ENCODE assay signal across 34 cellular contexts in genomic region chr20:49725694-49726093, GRCh38. TPM values are rescaled to one million over a fixed set of nuclear protein-coding genes. Genes with fewer than 3 reads are reported as not detected.
DNase-seq lines count a peak whose midpoint lies in the region; ATAC-seq, FAIRE-seq and TF ChIP-seq lines count a peak whose summit lies in the region.
"Had no signal": no experiment of that assay in that cellular context is flagged by ENCODE, and none has a peak within 500 bp of the region (broad histone marks: within the 10 kb centered on the region; RNA-seq: fewer than 3 reads in every experiment).

No MANE protein-coding gene starts in this region.

- no peak for TF ChIP-seq POLR2A in K562 (conservative IDR thresholded peaks at IDR 0.05)
- TF ChIP-seq POLR2A in upper lobe of left lung (IDR thresholded peaks at IDR 0.05): no peak

- H4K20me1 ChIP-seq in K562 (replicated peaks; ENCODE audit: control insufficient read depth, insufficient read depth, low read length): no peaks in the 10 kb centered on the region

- ATAC-seq in K562 (peak; percentile 67), lower lobe of right lung (no peak), upper lobe of left lung (ENCODE audit: low FRiP score in 2 of 2) (no peak), GM21619 (IDR thresholded peaks at IDR 0.05; ENCODE audit: unreplicated experiment) (no peak)
- ATAC-seq: activated CD8-positive, alpha-beta memory T cell treated with anti-CD3 and anti-CD28 coated beads, Interleukin-2, amount 10 ng/mL, durations not matched to agents 7 days and 5 days; activated T-cell treated with anti-CD3 and anti-CD28 coated beads, Interleukin-2, amount 50 U/mL, for 4 hours; foreskin keratinocyte; Panc1; SK-N-SH treated with all-trans-retinoic acid at 6 μM for 48 hours had no signal

- in situ Hi-C loops in K562 (cut with MboI): no loop called here

- H3K27me3 ChIP-seq in K562 (ENCODE audit: control insufficient read depth in 2 of 2, insufficient read depth in 2 of 2, low read length in 2 of 2) (no peaks in the 10 kb centered on the region), lower lobe of right lung (ENCODE audit: low read depth) (no peaks in the 10 kb centered on the region), upper lobe of left lung (no peaks in the 10 kb centered on the region)
- H3K27me3 ChIP-seq: esophagus muscularis mucosa, foreskin keratinocyte, neural progenitor cell, right atrium auricular region had no signal

- intact Hi-C loops in K562 (cut with micrococcal nuclease) (no loop called here), lower lobe of right lung (cut with DNase I) (no loop called here)

- no TSS peak for BruUV-seq in K562 (replicated peaks; lab: Mats Ljungman, UMichigan)

- H3K9me3 ChIP-seq in K562 (replicated peaks; ENCODE audit: control insufficient read depth, insufficient read depth, low read depth, low read length) (no peaks in the 10 kb centered on the region), lower lobe of right lung (no peaks in the 10 kb centered on the region), upper lobe of left lung (no peaks in the 10 kb centered on the region)
- H3K9me3 ChIP-seq: esophagus muscularis mucosa, right atrium auricular region had no signal

- no peak overlapping the region for H3K27ac ChIP-seq in K562 (ENCODE audit: extremely low read depth, low read depth, low read length)
- H3K27ac ChIP-seq in lower lobe of right lung: peak overlapping the region; percentile 69
- peak overlapping the region in 3 of 4 donors; percentile 54 to 81 (median 68) for H3K27ac ChIP-seq in upper lobe of left lung
- H3K27ac ChIP-seq: 22Rv1, foreskin keratinocyte, neural progenitor cell had no signal

- H3K9me1 ChIP-seq in K562 (ENCODE audit: control insufficient read depth, insufficient read depth, low read length): no peaks in the 10 kb centered on the region

- H3K4me3 ChIP-seq in K562: no peak overlapping the region
- H3K4me3 ChIP-seq in lower lobe of right lung: no peak overlapping the region
- H3K4me3 ChIP-seq in upper lobe of left lung: no peak overlapping the region
- H3K4me3 ChIP-seq: esophagus muscularis mucosa, neural progenitor cell, right atrium auricular region had no signal

- CTCF ChIA-PET in K562 (lab: Yijun Ruan, JAX; ENCODE audit: low intra/inter-chr PET ratio): interaction anchor here (0.6 kb wide), 1 partner anchor 13 kb away, joined by 6 read pairs; no protein-coding TSS in a partner anchor

- WGBS in K562 (ENCODE audit: insufficient coverage, low coverage, missing lambda C conversion rate): 31% methylated on average over 2 of the region's 2 CpGs
- 83 to 90% methylated on average over 2 of the region's 2 CpGs for WGBS in upper lobe of left lung, 2 donors

- H3K4me1 ChIP-seq in K562 (replicated peaks in 1 of 2; ENCODE audit: control insufficient read depth in 2 of 2, insufficient read depth in 2 of 2, low read length in 2 of 2): peaks cover 0 to 7% of the 10 kb centered on the region in 2 experiments; a peak in 3 of 5 replicates
- H3K4me1 ChIP-seq in lower lobe of right lung: peaks cover 24% of the 10 kb centered on the region
- H3K4me1 ChIP-seq in upper lobe of left lung: peaks cover 18 to 28% (median 18%) of the 10 kb centered on the region in 4 donors
- H3K4me1 ChIP-seq: foreskin keratinocyte, neural progenitor cell had no signal

- H3K79me2 ChIP-seq in K562 (ENCODE audit: control insufficient read depth, insufficient read depth, low read length): no peaks in the 10 kb centered on the region

- TF ChIP-seq CTCF in K562 (IDR thresholded peaks at IDR 0.05 in 2 of 3, conservative IDR thresholded peaks at IDR 0.05 in 1 of 3; ENCODE audit: insufficient read depth in 2 of 3, low read depth in 1 of 3, low read length in 3 of 3) (no peak), lower lobe of right lung (IDR thresholded peaks at IDR 0.05) (no peak), upper lobe of left lung (IDR thresholded peaks at IDR 0.05) (no peak)

- POLR2A ChIA-PET in K562 (lab: Yijun Ruan, JAX): no interaction called here

- TF ChIP-seq RAD21 in K562 (CRISPR knock-in tag; conservative IDR thresholded peaks at IDR 0.05 in 1 of 2, IDR thresholded peaks at IDR 0.05 in 1 of 2): no peak

- no peak for TF ChIP-seq EP300 in K562 (IDR thresholded peaks at IDR 0.05; ENCODE audit: low read length)
- no peak for TF ChIP-seq EP300 in upper lobe of left lung (IDR thresholded peaks at IDR 0.05)

- peak overlapping the region; percentile 33; the same call in 1 of the 2 replicates for H2AFZ ChIP-seq in K562 (ENCODE audit: low read depth, low read length)
- H2AFZ ChIP-seq: neural progenitor cell had no signal

- no peak overlapping the region for H3K9ac ChIP-seq in K562 (ENCODE audit: insufficient read depth in 1 of 2, low read depth in 2 of 2, low read length in 2 of 2)
- H3K9ac ChIP-seq: neural progenitor cell had no signal

- no peaks in the 10 kb centered on the region for H3K36me3 ChIP-seq in K562 (ENCODE audit: control insufficient read depth, insufficient read depth, low read length)
- H3K36me3 ChIP-seq in lower lobe of right lung: no peaks in the 10 kb centered on the region
- no peaks in the 10 kb centered on the region for H3K36me3 ChIP-seq in upper lobe of left lung
- H3K36me3 ChIP-seq: esophagus muscularis mucosa, neural progenitor cell, right atrium auricular region had no signal

- H3K4me2 ChIP-seq in K562 (ENCODE audit: insufficient read depth, low read length): no peak overlapping the region
- H3K4me2 ChIP-seq: neural progenitor cell had no signal

- peak; percentile 4 for DNase-seq in activated effector memory CD4-positive, alpha-beta T cell treated with anti-CD3 and anti-CD28 coated beads, Interleukin-2, amount 50 U/mL, for 16 hours
- no peak for DNase-seq in activated effector memory CD4-positive, alpha-beta T cell treated with Interleukin-2 at 50 U/mL for 16 hours
- DNase-seq in K562 (ENCODE audit: extremely low read depth in 1 of 4, low spot score in 3 of 4) (no peak), lower lobe of right lung (no peak), upper lobe of left lung (no peak), Kasumi-1 (lab: John Stamatoyannopoulos, UW) (no peak), NOMO-1 (lab: John Stamatoyannopoulos, UW; ENCODE audit: unreplicated experiment in 2 of 2) (no peak)
- DNase-seq: activated CD4-positive, alpha-beta T cell treated with anti-CD3 and anti-CD28 coated beads, Interleukin-2, amount 50 U/mL, for 4 hours; activated CD8-positive, alpha-beta memory T cell treated with anti-CD3 and anti-CD28 coated beads, Interleukin-2, amount 10 ng/mL, durations not matched to agents 7 days and 5 days; activated naive CD4-positive, alpha-beta T cell; activated T-cell treated with anti-CD3 and anti-CD28 coated beads, Interleukin-2, amount 50 U/mL, for 4 hours; Calu3; CD4-positive, CD25-positive, alpha-beta regulatory T cell; DMS79 treated with DMSO at 0.1 percent for 48 hours; endodermal cell; foreskin keratinocyte; Karpas-422; NCI-H1436; NCI-H2081 treated with DMSO at 0.1 percent for 48 hours; NCI-H226; NCI-H526 treated with DMSO at 0.1 percent for 48 hours; NK-92 treated with Interleukin-12 subunit alpha and Interleukin-12 subunit beta, amount 100 ng/mL, for 24 hours; Right ventricle myocardium superior; stimulated activated CD8-positive, alpha-beta memory T cell treated with anti-CD3 and anti-CD28 coated beads, Interleukin-4, amount 100 ng/mL, for 48 hours; T-helper 17 cell had no signal

- no peak for FAIRE-seq in K562 (lab: Jason Lieb, UNC)
- FAIRE-seq: H54, TTC549 had no signal

TF ChIP-seq in K562, 482 proteins besides CTCF, POLR2A, EP300 and RAD21:
- TF ChIP-seq SMARCB1 (IDR thresholded peaks at IDR 0.05; ENCODE audit: insufficient read length, low read depth) (no peak), TRIM24 (IDR thresholded peaks at IDR 0.05) (peak in 1 of 2 experiments; percentile 45; a peak in 2 of 4 replicates), RFX1 (IDR thresholded peaks at IDR 0.05) (peak; percentile 35; the same call in 1 of the 2 replicates), CBX3 (IDR thresholded peaks at IDR 0.05; ENCODE audit: borderline replicate concordance in 1 of 2, low read length in 2 of 2) (peak in 1 of 2 experiments; percentile 59; a peak in 2 of 3 replicates), ZNF699 (CRISPR knock-in tag; IDR thresholded peaks at IDR 0.05; ENCODE audit: insufficient replicate concordance) (no peak)

RNA-seq across cellular contexts. Expression of gene B4GALT5, which starts 12.0 kb away (rescaled TPM):
- total RNA-seq in K562 (2011; cell fraction: chromatin; rRNA removed; ENCODE audit: low replicate concordance): 25.2 and 26.6 TPM in 2 replicates
- total RNA-seq in K562 (2011; cell fraction: nucleolus; rRNA removed): 24.6 and 27.5 TPM in 2 replicates
- 39.2 and 61.3 TPM in 2 replicates for total RNA-seq in K562 (2011; cell fraction: nucleoplasm; rRNA removed)
- total RNA-seq in K562 (2014; rRNA removed): 8.5 and 9.6 TPM in 2 replicates
- total RNA-seq in K562 (2014; rRNA removed; fragmentation: Illumina TruSeq; extraction: Trizol): 23.4 and 24.2 TPM in 2 replicates
- 24.1 and 25.4 TPM in 2 replicates for total RNA-seq in K562 (2015; rRNA removed; fragmentation: Illumina TruSeq; extraction: Trizol)
- total RNA-seq in K562 (2021): 23.7 and 25.7 TPM in 2 replicates
- polyA plus RNA-seq in K562 (2011; rRNA removed): 22.2 and 32.4 TPM in 2 replicates
- 23.3 and 23.6 TPM in 2 replicates for polyA plus RNA-seq in K562 (2011; cell fraction: cytosol; rRNA removed)
- 12.0 and 14.7 TPM in 2 replicates for polyA plus RNA-seq in K562 (2011; cell fraction: nucleus; rRNA removed)
- 10.9 and 18.2 TPM in 2 replicates for polyA plus RNA-seq in K562 (2012)
- 30.9 and 32.6 TPM in 2 replicates for polyA plus RNA-seq in K562 (2014; fragmentation: Illumina TruSeq; extraction: Trizol)
- polyA plus RNA-seq in K562 (2014; fragmentation: Nextera tagmentation; extraction: Ambion mirVana): 10 to 100 TPM; 12.2 to 17.5 TPM
- polyA plus RNA-seq in K562 (2014; rRNA removed): 16.4 and 20.0 TPM in 2 replicates
- polyA minus RNA-seq in K562 (2011; rRNA and poly(A)+ RNA removed): 31.7 and 44.1 TPM in 2 replicates
- 17.4 and 24.1 TPM in 2 replicates for polyA minus RNA-seq in K562 (2011; cell fraction: cytosol; rRNA and poly(A)+ RNA removed)
- 5.0 and 6.2 TPM in 2 replicates for polyA minus RNA-seq in K562 (2011; cell fraction: nucleus; rRNA and poly(A)+ RNA removed)
- 39.5 TPM for total RNA-seq in lower lobe of right lung
- 10 to 100 TPM; 16.2 to 49.0 (median 36.7) TPM for total RNA-seq in upper lobe of left lung
